ENCODE assay signal across 19 cellular contexts in the genomic region with DNA sequence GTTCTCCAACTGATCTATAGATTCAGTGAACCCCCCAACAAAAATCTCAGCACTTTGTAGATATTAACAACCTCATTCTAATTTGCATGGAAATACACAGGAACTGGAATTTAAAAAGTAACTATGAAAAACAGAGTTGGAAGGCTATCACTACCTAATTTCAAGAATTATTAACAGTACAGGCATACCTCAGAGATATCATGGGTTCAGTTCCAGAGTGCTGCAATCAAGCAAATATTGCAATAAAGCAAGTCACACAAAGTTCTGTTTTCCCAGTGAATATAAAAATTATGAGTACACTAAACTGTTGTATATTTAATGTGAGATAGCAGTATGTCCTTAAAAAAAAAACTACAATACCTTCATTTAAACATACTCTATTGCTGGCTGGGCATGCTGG.
DNase-seq lines count a peak whose midpoint lies in the region; ATAC-seq and TF ChIP-seq lines count a peak whose summit lies in the region.
"Had no signal": no experiment of that assay in that cellular context is flagged by ENCODE, and none has a peak within 500 bp of the region (broad histone marks: within the 10 kb centered on the region; RNA-seq: fewer than 3 reads in every experiment).

No MANE protein-coding gene starts in this region.

- H3K27me3 ChIP-seq in OCI-LY3 (ENCODE audit: low read depth, low read length) = no peaks in the 10 kb centered on the region
- H3K27me3 ChIP-seq: Peyer's patch had no signal

- no peaks in the 10 kb centered on the region for H3K27me3 Mint-ChIP-seq in activated T-cell treated with anti-CD3 and anti-CD28 coated beads, Interleukin-2, amount 50 U/mL, for 72 hours (ENCODE audit: low read depth)
- H3K27me3 Mint-ChIP-seq in central memory CD8-positive, alpha-beta T cell = no peaks in the 10 kb centered on the region

- peak overlapping the region; percentile 56 for H3K27ac Mint-ChIP-seq in activated T-cell treated with anti-CD3 and anti-CD28 coated beads, Interleukin-2, amount 50 U/mL, for 72 hours
- peak overlapping the region; percentile 30 for H3K27ac Mint-ChIP-seq in central memory CD8-positive, alpha-beta T cell (ENCODE audit: low read depth)

- H3K4me3 ChIP-seq in OCI-LY3 (ENCODE audit: low read length) = no peak overlapping the region
- H3K4me3 ChIP-seq: Peyer's patch had no signal

- no peak for TF ChIP-seq CTCF in OCI-LY3 (IDR thresholded peaks at IDR 0.05; ENCODE audit: low read depth, low read length)
- TF ChIP-seq CTCF in GM13976 (IDR thresholded peaks at IDR 0.05; ENCODE audit: borderline replicate concordance, control extremely low read depth, extremely low read depth, insufficient read depth, missing control alignments) = no peak

- no peak overlapping the region for H2AFZ ChIP-seq in OCI-LY3 (ENCODE audit: low read depth, low read length)

- H3K9ac ChIP-seq in OCI-LY3 (ENCODE audit: low read length) = no peak overlapping the region
- H3K9ac ChIP-seq: KMS-11 had no signal

- in situ Hi-C loops in GM13976 (cut with MboI; ENCODE audit: low sequenced_read_pairs, unreplicated experiment) = no loop called here

- no peak for ATAC-seq in activated T-cell treated with anti-CD3 and anti-CD28 coated beads, Interleukin-2, amount 50 U/mL, for 72 hours (replicated peaks in 1 of 2)
- no peak for ATAC-seq in central memory CD8-positive, alpha-beta T cell (replicated peaks; ENCODE audit: extremely low read depth, poor library complexity, severe bottlenecking)
- no peak for ATAC-seq in GM19328 (IDR thresholded peaks at IDR 0.05; ENCODE audit: unreplicated experiment)
- no peak for ATAC-seq in HG03159 (IDR thresholded peaks at IDR 0.05; ENCODE audit: unreplicated experiment)
- ATAC-seq: SK-N-SH treated with all-trans-retinoic acid at 6 μM for 48 hours had no signal

- H3K9me3 Mint-ChIP-seq in activated T-cell treated with anti-CD3 and anti-CD28 coated beads, Interleukin-2, amount 50 U/mL, for 72 hours = peaks cover 0 to 3% of the 10 kb centered on the region in 2 donors
- H3K9me3 Mint-ChIP-seq in central memory CD8-positive, alpha-beta T cell = peaks cover 5% of the 10 kb centered on the region

- H3K4me1 Mint-ChIP-seq in activated T-cell treated with anti-CD3 and anti-CD28 coated beads, Interleukin-2, amount 50 U/mL, for 72 hours (ENCODE audit: low read depth) = peaks cover 45% of the 10 kb centered on the region
- H3K4me1 Mint-ChIP-seq in central memory CD8-positive, alpha-beta T cell = peaks cover 58% of the 10 kb centered on the region

- H3K27ac ChIP-seq in OCI-LY3 (ENCODE audit: low read length) = no peak overlapping the region
- H3K27ac ChIP-seq: KMS-11 had no signal

- H3K36me3 Mint-ChIP-seq in activated T-cell treated with anti-CD3 and anti-CD28 coated beads, Interleukin-2, amount 50 U/mL, for 72 hours (ENCODE audit: insufficient read depth in 2 of 2) = peaks cover 24 to 34% of the 10 kb centered on the region in 2 donors
- H3K36me3 Mint-ChIP-seq in central memory CD8-positive, alpha-beta T cell (ENCODE audit: insufficient read depth) = peaks cover 16% of the 10 kb centered on the region

- H3K36me3 ChIP-seq in OCI-LY3 (replicated peaks; ENCODE audit: low read depth, low read length) = peaks cover 45% of the 10 kb centered on the region

- no peak for DNase-seq in activated T-cell treated with anti-CD3 and anti-CD28 coated beads, Interleukin-2, amount 50 U/mL, for 72 hours
- no peak for DNase-seq in activated T-cell treated with anti-CD3 and anti-CD28 coated beads for 4 hours
- no peak for DNase-seq in central memory CD8-positive, alpha-beta T cell (ENCODE audit: low spot score in 2 of 2)
- DNase-seq in GM13976 (ENCODE audit: low spot score) = no peak
- no peak for DNase-seq in MV-4-11 (lab: John Stamatoyannopoulos, UW)
- DNase-seq: 8988T, C1 segment of cervical spinal cord, NCI-H1105 treated with DMSO at 0.1 percent for 48 hours, NCI-H2029 treated with DMSO at 0.1 percent for 48 hours, NCI-H226, NCI-H510A treated with DMSO at 0.1 percent for 48 hours, NCI-H748 treated with DMSO at 0.1 percent for 48 hours, Peyer's patch, T-helper 1 cell had no signal

- peaks cover 12% of the 10 kb centered on the region; the same call in 1 of the 2 replicates for H3K9me3 ChIP-seq in OCI-LY3 (ENCODE audit: insufficient read depth, low read length)
- H3K9me3 ChIP-seq: Peyer's patch had no signal

- peaks cover 38% of the 10 kb centered on the region for H3K4me1 ChIP-seq in OCI-LY3 (ENCODE audit: low read length)
- H3K4me1 ChIP-seq: Peyer's patch had no signal

- peaks cover 74% of the 10 kb centered on the region for H3K79me2 ChIP-seq in OCI-LY3 (ENCODE audit: low read length)

- 0 out of 2 replicates have a peak overlapping the region, but pooled peaks have one; percentile 64 for H3K4me2 ChIP-seq in OCI-LY3 (ENCODE audit: low read length)
- H3K4me2 ChIP-seq: KMS-11 had no signal

- peaks cover 67% of the 10 kb centered on the region for H4K20me1 ChIP-seq in OCI-LY3 (ENCODE audit: insufficient read depth, low read length)

- H3K4me3 Mint-ChIP-seq in activated T-cell treated with anti-CD3 and anti-CD28 coated beads, Interleukin-2, amount 50 U/mL, for 72 hours = no peak overlapping the region
- no peak overlapping the region for H3K4me3 Mint-ChIP-seq in central memory CD8-positive, alpha-beta T cell
